ENCODE assay signal across 19 cellular contexts in genomic region chr1:116333171-116334014, GRCh38. TPM values are rescaled to one million over a fixed set of nuclear protein-coding genes. Genes with fewer than 3 reads are reported as not detected.
A peak's percentile ranks its signal among the peaks of the same experiment; 100 is the strongest.
DNase-seq lines count a peak whose midpoint lies in the region; ATAC-seq and TF ChIP-seq lines count a peak whose summit lies in the region.
"Had no signal": no experiment of that assay in that cellular context is flagged by ENCODE, and none has a peak within 500 bp of the region (broad histone marks: within the 10 kb centered on the region; RNA-seq: fewer than 3 reads in every experiment).

No MANE protein-coding gene starts in this region.

- 92% methylated on average over 5 of the region's 5 CpGs for WGBS in right cardiac atrium

- H3K4me3 ChIP-seq in right cardiac atrium (ENCODE audit: low read length) = no peak overlapping the region
- H3K4me3 ChIP-seq: A549; BLaER1 treated with 17β-estradiol and CSF1 and Interleukin-3, amounts not matched to agents 10 nM and 100 nM had no signal

- peaks cover 5% of the 10 kb centered on the region for H3K4me1 ChIP-seq in right cardiac atrium (ENCODE audit: control insufficient read depth, insufficient read depth, low read length)
- H3K4me1 ChIP-seq: BLaER1 treated with 17β-estradiol and CSF1 and Interleukin-3, amounts not matched to agents 10 nM and 100 nM had no signal

- peak overlapping the region in 2 of 3 experiments; percentile 24 to 77 for H3K27ac Mint-ChIP-seq in nephron
- peak overlapping the region; percentile 42 for H3K27ac Mint-ChIP-seq in type B pancreatic cell

- no peaks in the 10 kb centered on the region for H3K36me3 Mint-ChIP-seq in nephron (ENCODE audit: low read depth)
- H3K36me3 Mint-ChIP-seq in type B pancreatic cell = no peaks in the 10 kb centered on the region

- intact Hi-C loops in right cardiac atrium (cut with DNase I) = no loop called here
- intact Hi-C loops in cardiac septum (cut with DNase I) = no loop called here

- ATAC-seq in right cardiac atrium (peak in 1 of 2 donors; percentile 18), esophagus mucosa (peak; percentile 8)
- ATAC-seq: A549 had no signal

- no peak for TF ChIP-seq CTCF in nephron (IDR thresholded peaks at IDR 0.05; ENCODE audit: unreplicated experiment in 3 of 3)
- no peak for TF ChIP-seq CTCF in type B pancreatic cell (conservative IDR thresholded peaks at IDR 0.05)

- no peaks in the 10 kb centered on the region for H3K27me3 ChIP-seq in right cardiac atrium (ENCODE audit: control insufficient read depth, insufficient read depth)
- H3K27me3 ChIP-seq: BLaER1 treated with 17β-estradiol and CSF1 and Interleukin-3, amounts not matched to agents 10 nM and 100 nM had no signal

- H3K27me3 Mint-ChIP-seq in nephron (ENCODE audit: low read depth) = no peaks in the 10 kb centered on the region
- no peaks in the 10 kb centered on the region for H3K27me3 Mint-ChIP-seq in type B pancreatic cell

- H3K4me1 Mint-ChIP-seq in nephron (peaks cover 25% of the 10 kb centered on the region), type B pancreatic cell (ENCODE audit: unreplicated experiment) (peaks cover 26% of the 10 kb centered on the region)

- H3K9me3 ChIP-seq in right cardiac atrium (ENCODE audit: control insufficient read depth, low read length) = no peaks in the 10 kb centered on the region
- H3K9me3 ChIP-seq: A549; BLaER1 treated with 17β-estradiol and CSF1 and Interleukin-3, amounts not matched to agents 10 nM and 100 nM; SK-N-SH had no signal

- H3K4me3 Mint-ChIP-seq in nephron = peak overlapping the region in 1 of 3 experiments; percentile 1
- no peak overlapping the region for H3K4me3 Mint-ChIP-seq in type B pancreatic cell

- H3K9me3 Mint-ChIP-seq in nephron (no peaks in the 10 kb centered on the region), type B pancreatic cell (no peaks in the 10 kb centered on the region)

- DNase-seq in right cardiac atrium (no peak), cardiac septum (ENCODE audit: low spot score) (no peak), type B pancreatic cell (ENCODE audit: extremely low spot score, unreplicated experiment) (no peak), GDM1 (lab: John Stamatoyannopoulos, UW) (no peak), dedifferentiated amniotic fluid mesenchymal stem cell (ENCODE audit: extremely low spot score) (no peak), activated gamma-delta T cell treated with Interleukin-2 at 50 U/mL for 16 hours (no peak)
- DNase-seq: Kasumi-1; MM.1S; NCI-H1694; NCI-H2107; NCI-H345; NK-92 treated with Interleukin-12 subunit alpha and Interleukin-12 subunit beta, amount 100 ng/mL, for 24 hours; OCI-M1; SHP77; SK-N-SH had no signal

- H3K27ac ChIP-seq in right cardiac atrium (ENCODE audit: low read length) = peak overlapping the region; percentile 42
- H3K27ac ChIP-seq: A549; BLaER1 treated with 17β-estradiol and CSF1 and Interleukin-3, amounts not matched to agents 10 nM and 100 nM had no signal

RNA-seq across cellular contexts. Expression of gene ATP1A1, which starts 39.7 kb away (rescaled TPM):
- total RNA-seq in right cardiac atrium (100 to 1,000 TPM; 166 to 326 (median 226) TPM), cardiac septum (192 TPM), esophagus mucosa (371 TPM), type B pancreatic cell (ENCODE audit: low replicate concordance) (374 and 695 TPM in 2 replicates)
- 155 TPM for polyA plus RNA-seq in right cardiac atrium
